ENCODE assay signal across 26 cellular contexts in the genomic region with DNA sequence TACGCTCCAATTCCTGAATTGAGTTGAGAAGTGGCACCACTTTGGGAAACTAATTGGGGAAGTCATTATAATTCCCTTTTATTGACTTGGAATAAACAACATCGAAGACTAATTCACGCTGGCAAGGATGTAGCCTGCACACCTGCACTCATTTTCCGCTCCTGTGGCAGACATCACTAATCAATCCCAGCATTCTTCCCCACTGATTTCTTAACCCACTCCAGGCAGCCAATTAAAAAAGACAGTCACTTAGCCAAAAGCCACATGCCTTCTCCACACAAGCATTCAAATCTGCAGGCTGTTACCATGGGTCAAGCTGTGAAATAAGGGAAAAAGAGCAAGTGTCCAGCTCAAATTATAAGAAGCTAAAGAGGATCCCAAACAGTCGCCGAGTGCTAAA.
"Had no signal": no experiment of that assay in that cellular context is flagged by ENCODE, and none has a peak within 500 bp of the region (broad histone marks: within the 10 kb centered on the region; RNA-seq: fewer than 3 reads in every experiment).

No MANE protein-coding gene starts in this region.

- FAIRE-seq: pancreas had no signal

- H3K4me3 Mint-ChIP-seq: activated B cell treated with CpG ODN at 0.5 μM for 24 hours; activated CD8-positive, alpha-beta T cell treated with anti-CD3 and anti-CD28 coated beads for 36 hours; naive thymus-derived CD8-positive, alpha-beta T cell; neural crest cell; stimulated activated effector memory CD8-positive, alpha-beta T cell treated with anti-CD3 and anti-CD28 coated beads, Interleukin-12 subunit alpha, Interleukin-12 subunit beta, amount 100 ng/mL, for 72 hours; stimulated activated naive CD8-positive, alpha-beta T cell treated with anti-CD3 and anti-CD28 coated beads, Interleukin-15, Interleukin-2, amounts not matched to agents 100 ng/mL and 50 ng/mL, for 24 hours; T-helper 17 cell had no signal

- H3K27ac Mint-ChIP-seq: activated B cell treated with CpG ODN at 0.5 μM for 24 hours; activated CD8-positive, alpha-beta T cell treated with anti-CD3 and anti-CD28 coated beads for 36 hours; activated T-helper 2 cell treated with anti-CD3 and anti-CD28 coated beads, Interferon-gamma antibody, Interleukin-2, Interleukin-4, amounts not matched to agents 10 μg/mL and 5 μg/mL and 100 μg/mL, durations not matched to agents 14 hours and 24 hours and 36 hours; naive thymus-derived CD8-positive, alpha-beta T cell; stimulated activated effector memory CD8-positive, alpha-beta T cell treated with anti-CD3 and anti-CD28 coated beads, Interleukin-12 subunit alpha, Interleukin-12 subunit beta, amount 100 ng/mL, for 72 hours; stimulated activated naive CD8-positive, alpha-beta T cell treated with anti-CD3 and anti-CD28 coated beads, Interleukin-15, Interleukin-2, amounts not matched to agents 100 ng/mL and 50 ng/mL, for 24 hours; T-helper 17 cell had no signal

- H3K4me3 ChIP-seq: colonic mucosa, dorsolateral prefrontal cortex, gastrocnemius medialis, pancreas, prostate gland, skin epidermis, thoracic aorta, uterus had no signal

- H3K36me3 ChIP-seq: colonic mucosa, gastrocnemius medialis, pancreas, prostate gland, thoracic aorta, uterus had no signal

- H3K27ac ChIP-seq: colonic mucosa, dorsolateral prefrontal cortex, gastrocnemius medialis, pancreas, prostate gland, thoracic aorta, uterus had no signal

- H3K9me3 ChIP-seq: colonic mucosa, gastrocnemius medialis, pancreas, prostate gland, thoracic aorta, uterus had no signal

- DNase-seq: activated B cell treated with CpG ODN at 0.5 μM for 24 hours; activated CD4-positive, alpha-beta T cell treated with anti-CD3 and anti-CD28 coated beads, Interleukin-2, amount 50 U/mL, for 1 hour; activated CD8-positive, alpha-beta T cell treated with anti-CD3 and anti-CD28 coated beads for 36 hours; activated T-cell treated with anti-CD3 and anti-CD28 coated beads, Interleukin-2, amount 50 U/mL, for 48 hours; colonic mucosa; effector memory CD4-positive, alpha-beta T cell; gastrocnemius medialis; glutamatergic neuron; midbrain; naive thymus-derived CD8-positive, alpha-beta T cell; nucleus accumbens; pancreas; retina; stimulated activated CD4-positive, alpha-beta T cell treated with anti-CD3 and anti-CD28 coated beads, Interleukin-4, amount 100 ng/mL, for 24 hours; T-helper 17 cell; uterus had no signal

- H3K4me1 ChIP-seq: colonic mucosa, gastrocnemius medialis, pancreas, prostate gland, uterus had no signal

- H3K27me3 Mint-ChIP-seq: activated CD8-positive, alpha-beta T cell treated with anti-CD3 and anti-CD28 coated beads for 36 hours; naive thymus-derived CD8-positive, alpha-beta T cell; T-helper 17 cell had no signal

- ATAC-seq: activated CD8-positive, alpha-beta T cell treated with anti-CD3 and anti-CD28 coated beads for 36 hours; activated naive CD4-positive, alpha-beta T cell treated with anti-CD3 and anti-CD28 coated beads, Interleukin-2, amount 50 U/mL, for 72 hours; gastrocnemius medialis; naive thymus-derived CD8-positive, alpha-beta T cell; sciatic nerve; stimulated activated effector memory CD8-positive, alpha-beta T cell treated with anti-CD3 and anti-CD28 coated beads, Interleukin-12 subunit alpha, Interleukin-12 subunit beta, amount 100 ng/mL, for 72 hours; T-helper 17 cell had no signal

- H3K4me1 Mint-ChIP-seq: activated B cell treated with CpG ODN at 0.5 μM for 24 hours; neural crest cell; stimulated activated effector memory CD8-positive, alpha-beta T cell treated with anti-CD3 and anti-CD28 coated beads, Interleukin-12 subunit alpha, Interleukin-12 subunit beta, amount 100 ng/mL, for 72 hours; T-helper 17 cell had no signal

- H3K27me3 ChIP-seq: colonic mucosa, dorsolateral prefrontal cortex, gastrocnemius medialis, pancreas, uterus had no signal

- H3K36me3 Mint-ChIP-seq: stimulated activated effector memory CD8-positive, alpha-beta T cell treated with anti-CD3 and anti-CD28 coated beads, Interleukin-12 subunit alpha, Interleukin-12 subunit beta, amount 100 ng/mL, for 72 hours had no signal
